In the genomic region with DNA sequence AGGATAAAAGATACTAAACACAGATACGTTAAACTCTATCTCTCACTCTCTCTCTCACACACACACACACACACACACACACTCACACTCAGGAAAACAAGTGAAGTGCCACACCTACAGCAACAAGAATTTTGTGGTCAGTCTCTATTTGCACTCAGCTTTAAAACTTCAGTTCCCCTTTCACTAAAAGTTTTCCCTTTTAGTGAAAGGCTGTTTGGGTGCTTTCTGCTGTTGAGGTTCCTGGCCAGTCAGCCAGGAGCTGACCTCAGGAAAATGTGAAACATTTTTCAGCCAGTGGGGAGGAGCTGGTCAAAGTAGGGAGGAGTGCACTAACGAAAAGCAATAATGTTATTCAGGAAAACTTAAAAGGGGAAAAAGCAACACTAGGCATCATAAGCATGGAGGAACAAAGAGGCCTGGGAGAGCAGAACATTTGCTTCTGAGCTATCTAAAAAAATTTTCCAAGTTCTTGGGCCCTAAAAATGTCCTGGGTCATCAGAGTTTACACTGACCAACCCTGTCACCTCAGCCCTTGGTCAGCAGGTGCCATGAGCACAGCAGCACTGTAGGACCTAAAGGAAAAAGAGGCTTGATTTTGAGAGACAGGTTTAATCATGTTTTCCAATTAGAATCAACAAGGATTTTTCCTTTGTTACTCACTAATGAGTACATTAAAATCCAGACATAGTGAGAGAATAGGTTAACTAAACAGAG, we compare ENCODE assay signal across 8 cellular contexts. TPM values are rescaled to one million over a fixed set of nuclear protein-coding genes. Genes with fewer than 3 reads are reported as not detected.
DNase-seq lines count a peak whose midpoint lies in the region; ATAC-seq, FAIRE-seq and TF ChIP-seq lines count a peak whose summit lies in the region.
"Had no signal": no experiment of that assay in that cellular context is flagged by ENCODE, and none has a peak within 500 bp of the region (broad histone marks: within the 10 kb centered on the region; RNA-seq: fewer than 3 reads in every experiment).

No MANE protein-coding gene starts in this region.

- H3K36me3 ChIP-seq in ascending aorta, result no peaks in the 10 kb centered on the region
- no peaks in the 10 kb centered on the region for H3K36me3 ChIP-seq in subcutaneous abdominal adipose tissue (ENCODE audit: control insufficient read depth in 5 of 5, insufficient read depth in 5 of 5, low read length in 5 of 5)

- no peak for TF ChIP-seq CTCF in ascending aorta (IDR thresholded peaks at IDR 0.05)

- H3K9me3 ChIP-seq in ascending aorta (no peaks in the 10 kb centered on the region), subcutaneous abdominal adipose tissue (ENCODE audit: control insufficient read depth in 5 of 5, low read length in 5 of 5) (no peaks in the 10 kb centered on the region)

- intact Hi-C loops in ascending aorta (cut with DNase I), result loop anchor here (5.0 kb wide), 1 partner anchor 57 kb away; no protein-coding TSS in a partner anchor

- H3K4me3 ChIP-seq in ascending aorta (no peak overlapping the region), subcutaneous abdominal adipose tissue (ENCODE audit: low read depth in 1 of 5, low read length in 5 of 5) (no peak overlapping the region)
- H3K4me3 ChIP-seq: K562 had no signal

- H3K9ac ChIP-seq in subcutaneous abdominal adipose tissue (ENCODE audit: low read length in 5 of 5), result no peak overlapping the region

- peak; percentile 73 for ATAC-seq in HG02885 (IDR thresholded peaks at IDR 0.05; ENCODE audit: poor library complexity, unreplicated experiment)
- ATAC-seq: K562 had no signal

- peak; percentile 92 for FAIRE-seq in GM19239 (lab: Jason Lieb, UNC)
- FAIRE-seq: K562 had no signal

- no peaks in the 10 kb centered on the region for H3K27me3 ChIP-seq in ascending aorta
- H3K27me3 ChIP-seq in subcutaneous abdominal adipose tissue (ENCODE audit: control insufficient read depth in 5 of 5, insufficient read depth in 4 of 5, low read length in 5 of 5), result no peaks in the 10 kb centered on the region

- H3K27ac ChIP-seq in ascending aorta (peak overlapping the region; percentile 53 to 62), subcutaneous abdominal adipose tissue (ENCODE audit: low read depth, low read length) (peak overlapping the region; percentile 16)

- DNase-seq in GM19239 (ENCODE audit: insufficient read length, low spot score), result no peak
- DNase-seq in ascending aorta (ENCODE audit: low spot score in 2 of 2), result no peak
- DNase-seq in H4 (ENCODE audit: low spot score), result no peak
- no peak for DNase-seq in NCI-H1105 (lab: John Stamatoyannopoulos, UW)
- DNase-seq in NCI-H2107 (lab: John Stamatoyannopoulos, UW), result no peak

- H3K4me1 ChIP-seq in ascending aorta, result peaks cover 4 to 10% of the 10 kb centered on the region in 2 donors
- H3K4me1 ChIP-seq in subcutaneous abdominal adipose tissue (ENCODE audit: control insufficient read depth in 5 of 5, insufficient read depth in 5 of 5, low read length in 5 of 5), result no peaks in the 10 kb centered on the region

RNA-seq across cellular contexts. Expression of a gene that starts 30.7 kb away (rescaled TPM):
- total RNA-seq in ascending aorta, result 143 TPM
- 0.08 and 0.15 TPM in 2 replicates for total RNA-seq in H4 (2014; rRNA removed; shearing (Covaris generic))

Comparison
In these comparisons a context has a peak if more than half of its experiments do, and no peak if none do; other contexts are left out.
1. RNA of a gene that starts 30.7 kb away (total RNA-seq): 143 TPM in ascending aorta (single experiment); 0.08 to 0.15 TPM in H4; every median in the first group is over 100 times any median in the second.